In the genomic region with DNA sequence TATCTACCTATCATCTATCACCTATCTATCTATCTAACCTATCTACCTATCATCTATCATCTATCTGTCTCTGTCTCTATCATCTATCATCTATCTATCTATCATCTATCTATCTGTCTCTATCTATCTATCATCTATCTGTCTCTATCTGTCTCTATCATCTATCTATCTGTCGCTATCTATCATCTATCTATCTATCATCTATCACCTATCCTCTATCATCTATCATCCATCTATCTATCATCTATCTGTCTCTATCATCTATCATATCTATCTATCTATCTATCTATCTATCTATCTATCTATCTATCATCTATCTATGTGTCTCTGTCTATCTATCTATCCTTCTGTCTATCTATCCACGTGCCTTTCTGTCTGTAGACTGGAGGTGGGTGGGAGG, we compare ENCODE assay signal across 1 cellular context.
TF ChIP-seq lines count a peak whose summit lies in the region.

No MANE protein-coding gene starts in this region.

TF ChIP-seq in K562, 482 proteins besides CTCF, POLR2A, EP300 and RAD21 (continued from another document and continues in another):
- TF ChIP-seq ETV5 (CRISPR knock-in tag; IDR thresholded peaks at IDR 0.05; ENCODE audit: low read depth) (no peak), THRAP3 (IDR thresholded peaks at IDR 0.05; ENCODE audit: borderline replicate concordance) (peak; percentile 79; the same call in 1 of the 2 replicates), ZNF717 (CRISPR knock-in tag; IDR thresholded peaks at IDR 0.05) (no peak), SAFB2 (IDR thresholded peaks at IDR 0.05; ENCODE audit: borderline replicate concordance, low read depth, low read length, severe bottlenecking) (no peak), ZNF282 (CRISPR knock-in tag; IDR thresholded peaks at IDR 0.05) (no peak), HMG20A (CRISPR knock-in tag; conservative IDR thresholded peaks at IDR 0.05) (no peak), PCBP1 (IDR thresholded peaks at IDR 0.05; ENCODE audit: low read depth, low read length, poor library complexity, severe bottlenecking) (no peak), RBM39 (optimal IDR thresholded peaks at IDR 0.05; ENCODE audit: low read depth, low read length) (no peak), TAL1 (IDR thresholded peaks at IDR 0.05) (no peak), EZH2 (IDR thresholded peaks at IDR 0.05; ENCODE audit: borderline replicate concordance, low read depth, low read length) (no peak), SOX6 (IDR thresholded peaks at IDR 0.05) (no peak), BHLHE40 (IDR thresholded peaks at IDR 0.05; ENCODE audit: low read length) (no peak), SMARCA4 (IDR thresholded peaks at IDR 0.05) (no peak), ARHGAP35 (IDR thresholded peaks at IDR 0.05; ENCODE audit: partially characterized antibody) (peak; percentile 71), BDP1 (IDR thresholded peaks at IDR 0.05; ENCODE audit: insufficient read depth, insufficient read length) (no peak), ZBTB17 (CRISPR knock-in tag; IDR thresholded peaks at IDR 0.05) (no peak), SMARCC2 (IDR thresholded peaks at IDR 0.05; ENCODE audit: low read depth) (no peak), CTBP1 (IDR thresholded peaks at IDR 0.05; ENCODE audit: borderline replicate concordance) (no peak), TAF9B (IDR thresholded peaks at IDR 0.05; ENCODE audit: partially characterized antibody) (no peak), COPS2 (conservative IDR thresholded peaks at IDR 0.05) (no peak), GATAD2B (IDR thresholded peaks at IDR 0.05; ENCODE audit: borderline replicate concordance) (peak; percentile 53; the same call in 1 of the 2 replicates), ESRRB (CRISPR knock-in tag; IDR thresholded peaks at IDR 0.05; ENCODE audit: borderline replicate concordance) (no peak), FUS (optimal IDR thresholded peaks at IDR 0.05; ENCODE audit: low read depth, low read length) (no peak), RAD51 (IDR thresholded peaks at IDR 0.05; ENCODE audit: borderline replicate concordance, low read depth) (no peak), ELF1 (tag; IDR thresholded peaks at IDR 0.05) (no peak), TRIM24 (IDR thresholded peaks at IDR 0.05) (0 out of 4 replicates have a peak, but pooled peaks of 1 of the 2 experiments have one; percentile 14), ZNF778 (CRISPR knock-in tag; IDR thresholded peaks at IDR 0.05) (no peak), TAF7 (tag; IDR thresholded peaks at IDR 0.05) (no peak), FOSL1 (tag; conservative IDR thresholded peaks at IDR 0.05) (no peak), MCM7 (IDR thresholded peaks at IDR 0.05) (no peak; a peak in 1 of 4 replicates), PML (IDR thresholded peaks at IDR 0.05; ENCODE audit: low read length) (no peak), ZNF785 (CRISPR knock-in tag; IDR thresholded peaks at IDR 0.05) (no peak), HSF4 (CRISPR knock-in tag; IDR thresholded peaks at IDR 0.05; ENCODE audit: borderline replicate concordance) (no peak), CREB1 (IDR thresholded peaks at IDR 0.05) (no peak), CREB1 (CRISPR knock-in tag; IDR thresholded peaks at IDR 0.05) (no peak), ZNF436 (CRISPR knock-in tag; IDR thresholded peaks at IDR 0.05) (no peak), NBN (IDR thresholded peaks at IDR 0.05; ENCODE audit: low read depth) (no peak), SLC30A9 (CRISPR knock-in tag; IDR thresholded peaks at IDR 0.05) (no peak)
- TF ChIP-seq, protein P1, sequence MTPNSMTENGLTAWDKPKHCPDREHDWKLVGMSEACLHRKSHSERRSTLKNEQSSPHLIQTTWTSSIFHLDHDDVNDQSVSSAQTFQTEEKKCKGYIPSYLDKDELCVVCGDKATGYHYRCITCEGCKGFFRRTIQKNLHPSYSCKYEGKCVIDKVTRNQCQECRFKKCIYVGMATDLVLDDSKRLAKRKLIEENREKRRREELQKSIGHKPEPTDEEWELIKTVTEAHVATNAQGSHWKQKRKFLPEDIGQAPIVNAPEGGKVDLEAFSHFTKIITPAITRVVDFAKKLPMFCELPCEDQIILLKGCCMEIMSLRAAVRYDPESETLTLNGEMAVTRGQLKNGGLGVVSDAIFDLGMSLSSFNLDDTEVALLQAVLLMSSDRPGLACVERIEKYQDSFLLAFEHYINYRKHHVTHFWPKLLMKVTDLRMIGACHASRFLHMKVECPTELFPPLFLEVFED (CRISPR knock-in tag; conservative IDR thresholded peaks at IDR 0.05) = 0 out of 2 replicates have a peak, but pooled peaks have one; percentile 12
- TF ChIP-seq, protein P2, sequence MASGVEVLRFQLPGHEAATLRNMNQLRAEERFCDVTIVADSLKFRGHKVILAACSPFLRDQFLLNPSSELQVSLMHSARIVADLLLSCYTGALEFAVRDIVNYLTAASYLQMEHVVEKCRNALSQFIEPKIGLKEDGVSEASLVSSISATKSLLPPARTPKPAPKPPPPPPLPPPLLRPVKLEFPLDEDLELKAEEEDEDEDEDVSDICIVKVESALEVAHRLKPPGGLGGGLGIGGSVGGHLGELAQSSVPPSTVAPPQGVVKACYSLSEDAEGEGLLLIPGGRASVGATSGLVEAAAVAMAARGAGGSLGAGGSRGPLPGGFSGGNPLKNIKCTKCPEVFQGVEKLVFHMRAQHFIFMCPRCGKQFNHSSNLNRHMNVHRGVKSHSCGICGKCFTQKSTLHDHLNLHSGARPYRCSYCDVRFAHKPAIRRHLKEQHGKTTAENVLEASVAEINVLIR (CRISPR knock-in tag; IDR thresholded peaks at IDR 0.05) = no peak
- TF ChIP-seq, protein P3, sequence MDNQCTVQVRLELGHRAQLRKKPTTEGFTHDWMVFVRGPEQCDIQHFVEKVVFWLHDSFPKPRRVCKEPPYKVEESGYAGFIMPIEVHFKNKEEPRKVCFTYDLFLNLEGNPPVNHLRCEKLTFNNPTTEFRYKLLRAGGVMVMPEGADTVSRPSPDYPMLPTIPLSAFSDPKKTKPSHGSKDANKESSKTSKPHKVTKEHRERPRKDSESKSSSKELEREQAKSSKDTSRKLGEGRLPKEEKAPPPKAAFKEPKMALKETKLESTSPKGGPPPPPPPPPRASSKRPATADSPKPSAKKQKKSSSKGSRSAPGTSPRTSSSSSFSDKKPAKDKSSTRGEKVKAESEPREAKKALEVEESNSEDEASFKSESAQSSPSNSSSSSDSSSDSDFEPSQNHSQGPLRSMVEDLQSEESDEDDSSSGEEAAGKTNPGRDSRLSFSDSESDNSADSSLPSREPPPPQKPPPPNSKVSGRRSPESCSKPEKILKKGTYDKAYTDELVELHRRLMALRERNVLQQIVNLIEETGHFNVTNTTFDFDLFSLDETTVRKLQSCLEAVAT (IDR thresholded peaks at IDR 0.05) = no peak
- TF ChIP-seq, protein P4, sequence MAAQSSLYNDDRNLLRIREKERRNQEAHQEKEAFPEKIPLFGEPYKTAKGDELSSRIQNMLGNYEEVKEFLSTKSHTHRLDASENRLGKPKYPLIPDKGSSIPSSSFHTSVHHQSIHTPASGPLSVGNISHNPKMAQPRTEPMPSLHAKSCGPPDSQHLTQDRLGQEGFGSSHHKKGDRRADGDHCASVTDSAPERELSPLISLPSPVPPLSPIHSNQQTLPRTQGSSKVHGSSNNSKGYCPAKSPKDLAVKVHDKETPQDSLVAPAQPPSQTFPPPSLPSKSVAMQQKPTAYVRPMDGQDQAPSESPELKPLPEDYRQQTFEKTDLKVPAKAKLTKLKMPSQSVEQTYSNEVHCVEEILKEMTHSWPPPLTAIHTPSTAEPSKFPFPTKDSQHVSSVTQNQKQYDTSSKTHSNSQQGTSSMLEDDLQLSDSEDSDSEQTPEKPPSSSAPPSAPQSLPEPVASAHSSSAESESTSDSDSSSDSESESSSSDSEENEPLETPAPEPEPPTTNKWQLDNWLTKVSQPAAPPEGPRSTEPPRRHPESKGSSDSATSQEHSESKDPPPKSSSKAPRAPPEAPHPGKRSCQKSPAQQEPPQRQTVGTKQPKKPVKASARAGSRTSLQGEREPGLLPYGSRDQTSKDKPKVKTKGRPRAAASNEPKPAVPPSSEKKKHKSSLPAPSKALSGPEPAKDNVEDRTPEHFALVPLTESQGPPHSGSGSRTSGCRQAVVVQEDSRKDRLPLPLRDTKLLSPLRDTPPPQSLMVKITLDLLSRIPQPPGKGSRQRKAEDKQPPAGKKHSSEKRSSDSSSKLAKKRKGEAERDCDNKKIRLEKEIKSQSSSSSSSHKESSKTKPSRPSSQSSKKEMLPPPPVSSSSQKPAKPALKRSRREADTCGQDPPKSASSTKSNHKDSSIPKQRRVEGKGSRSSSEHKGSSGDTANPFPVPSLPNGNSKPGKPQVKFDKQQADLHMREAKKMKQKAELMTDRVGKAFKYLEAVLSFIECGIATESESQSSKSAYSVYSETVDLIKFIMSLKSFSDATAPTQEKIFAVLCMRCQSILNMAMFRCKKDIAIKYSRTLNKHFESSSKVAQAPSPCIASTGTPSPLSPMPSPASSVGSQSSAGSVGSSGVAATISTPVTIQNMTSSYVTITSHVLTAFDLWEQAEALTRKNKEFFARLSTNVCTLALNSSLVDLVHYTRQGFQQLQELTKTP (IDR thresholded peaks at IDR 0.05; ENCODE audit: low read depth in 1 of 2, partially characterized antibody in 2 of 2) = no peak
- TF ChIP-seq, protein P5, sequence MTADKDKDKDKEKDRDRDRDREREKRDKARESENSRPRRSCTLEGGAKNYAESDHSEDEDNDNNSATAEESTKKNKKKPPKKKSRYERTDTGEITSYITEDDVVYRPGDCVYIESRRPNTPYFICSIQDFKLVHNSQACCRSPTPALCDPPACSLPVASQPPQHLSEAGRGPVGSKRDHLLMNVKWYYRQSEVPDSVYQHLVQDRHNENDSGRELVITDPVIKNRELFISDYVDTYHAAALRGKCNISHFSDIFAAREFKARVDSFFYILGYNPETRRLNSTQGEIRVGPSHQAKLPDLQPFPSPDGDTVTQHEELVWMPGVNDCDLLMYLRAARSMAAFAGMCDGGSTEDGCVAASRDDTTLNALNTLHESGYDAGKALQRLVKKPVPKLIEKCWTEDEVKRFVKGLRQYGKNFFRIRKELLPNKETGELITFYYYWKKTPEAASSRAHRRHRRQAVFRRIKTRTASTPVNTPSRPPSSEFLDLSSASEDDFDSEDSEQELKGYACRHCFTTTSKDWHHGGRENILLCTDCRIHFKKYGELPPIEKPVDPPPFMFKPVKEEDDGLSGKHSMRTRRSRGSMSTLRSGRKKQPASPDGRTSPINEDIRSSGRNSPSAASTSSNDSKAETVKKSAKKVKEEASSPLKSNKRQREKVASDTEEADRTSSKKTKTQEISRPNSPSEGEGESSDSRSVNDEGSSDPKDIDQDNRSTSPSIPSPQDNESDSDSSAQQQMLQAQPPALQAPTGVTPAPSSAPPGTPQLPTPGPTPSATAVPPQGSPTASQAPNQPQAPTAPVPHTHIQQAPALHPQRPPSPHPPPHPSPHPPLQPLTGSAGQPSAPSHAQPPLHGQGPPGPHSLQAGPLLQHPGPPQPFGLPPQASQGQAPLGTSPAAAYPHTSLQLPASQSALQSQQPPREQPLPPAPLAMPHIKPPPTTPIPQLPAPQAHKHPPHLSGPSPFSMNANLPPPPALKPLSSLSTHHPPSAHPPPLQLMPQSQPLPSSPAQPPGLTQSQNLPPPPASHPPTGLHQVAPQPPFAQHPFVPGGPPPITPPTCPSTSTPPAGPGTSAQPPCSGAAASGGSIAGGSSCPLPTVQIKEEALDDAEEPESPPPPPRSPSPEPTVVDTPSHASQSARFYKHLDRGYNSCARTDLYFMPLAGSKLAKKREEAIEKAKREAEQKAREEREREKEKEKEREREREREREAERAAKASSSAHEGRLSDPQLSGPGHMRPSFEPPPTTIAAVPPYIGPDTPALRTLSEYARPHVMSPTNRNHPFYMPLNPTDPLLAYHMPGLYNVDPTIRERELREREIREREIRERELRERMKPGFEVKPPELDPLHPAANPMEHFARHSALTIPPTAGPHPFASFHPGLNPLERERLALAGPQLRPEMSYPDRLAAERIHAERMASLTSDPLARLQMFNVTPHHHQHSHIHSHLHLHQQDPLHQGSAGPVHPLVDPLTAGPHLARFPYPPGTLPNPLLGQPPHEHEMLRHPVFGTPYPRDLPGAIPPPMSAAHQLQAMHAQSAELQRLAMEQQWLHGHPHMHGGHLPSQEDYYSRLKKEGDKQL (CRISPR knock-in tag; IDR thresholded peaks at IDR 0.05; ENCODE audit: borderline replicate concordance) = no peak
- TF ChIP-seq, protein P6, sequence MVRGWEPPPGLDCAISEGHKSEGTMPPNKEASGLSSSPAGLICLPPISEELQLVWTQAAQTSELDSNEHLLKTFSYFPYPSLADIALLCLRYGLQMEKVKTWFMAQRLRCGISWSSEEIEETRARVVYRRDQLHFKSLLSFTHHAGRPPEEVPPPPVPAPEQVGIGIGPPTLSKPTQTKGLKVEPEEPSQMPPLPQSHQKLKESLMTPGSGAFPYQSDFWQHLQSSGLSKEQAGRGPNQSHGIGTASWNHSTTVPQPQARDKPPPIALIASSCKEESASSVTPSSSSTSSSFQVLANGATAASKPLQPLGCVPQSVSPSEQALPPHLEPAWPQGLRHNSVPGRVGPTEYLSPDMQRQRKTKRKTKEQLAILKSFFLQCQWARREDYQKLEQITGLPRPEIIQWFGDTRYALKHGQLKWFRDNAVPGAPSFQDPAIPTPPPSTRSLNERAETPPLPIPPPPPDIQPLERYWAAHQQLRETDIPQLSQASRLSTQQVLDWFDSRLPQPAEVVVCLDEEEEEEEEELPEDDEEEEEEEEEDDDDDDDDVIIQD (CRISPR knock-in tag; IDR thresholded peaks at IDR 0.05) = no peak
- TF ChIP-seq, protein P7, sequence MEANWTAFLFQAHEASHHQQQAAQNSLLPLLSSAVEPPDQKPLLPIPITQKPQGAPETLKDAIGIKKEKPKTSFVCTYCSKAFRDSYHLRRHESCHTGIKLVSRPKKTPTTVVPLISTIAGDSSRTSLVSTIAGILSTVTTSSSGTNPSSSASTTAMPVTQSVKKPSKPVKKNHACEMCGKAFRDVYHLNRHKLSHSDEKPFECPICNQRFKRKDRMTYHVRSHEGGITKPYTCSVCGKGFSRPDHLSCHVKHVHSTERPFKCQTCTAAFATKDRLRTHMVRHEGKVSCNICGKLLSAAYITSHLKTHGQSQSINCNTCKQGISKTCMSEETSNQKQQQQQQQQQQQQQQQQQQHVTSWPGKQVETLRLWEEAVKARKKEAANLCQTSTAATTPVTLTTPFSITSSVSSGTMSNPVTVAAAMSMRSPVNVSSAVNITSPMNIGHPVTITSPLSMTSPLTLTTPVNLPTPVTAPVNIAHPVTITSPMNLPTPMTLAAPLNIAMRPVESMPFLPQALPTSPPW (CRISPR knock-in tag; IDR thresholded peaks at IDR 0.05) = no peak
- TF ChIP-seq, protein P8, sequence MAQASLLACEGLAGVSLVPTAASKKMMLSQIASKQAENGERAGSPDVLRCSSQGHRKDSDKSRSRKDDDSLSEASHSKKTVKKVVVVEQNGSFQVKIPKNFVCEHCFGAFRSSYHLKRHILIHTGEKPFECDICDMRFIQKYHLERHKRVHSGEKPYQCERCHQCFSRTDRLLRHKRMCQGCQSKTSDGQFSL (CRISPR knock-in tag; IDR thresholded peaks at IDR 0.05) = no peak
- TF ChIP-seq, protein P8 (tag; IDR thresholded peaks at IDR 0.05) = no peak
- TF ChIP-seq, protein P9, sequence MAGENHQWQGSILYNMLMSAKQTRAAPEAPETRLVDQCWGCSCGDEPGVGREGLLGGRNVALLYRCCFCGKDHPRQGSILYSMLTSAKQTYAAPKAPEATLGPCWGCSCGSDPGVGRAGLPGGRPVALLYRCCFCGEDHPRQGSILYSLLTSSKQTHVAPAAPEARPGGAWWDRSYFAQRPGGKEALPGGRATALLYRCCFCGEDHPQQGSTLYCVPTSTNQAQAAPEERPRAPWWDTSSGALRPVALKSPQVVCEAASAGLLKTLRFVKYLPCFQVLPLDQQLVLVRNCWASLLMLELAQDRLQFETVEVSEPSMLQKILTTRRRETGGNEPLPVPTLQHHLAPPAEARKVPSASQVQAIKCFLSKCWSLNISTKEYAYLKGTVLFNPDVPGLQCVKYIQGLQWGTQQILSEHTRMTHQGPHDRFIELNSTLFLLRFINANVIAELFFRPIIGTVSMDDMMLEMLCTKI (IDR thresholded peaks at IDR 0.05; ENCODE audit: partially characterized antibody) = no peak
